8 cellular contexts compared by ENCODE assay signal in the genomic region with DNA sequence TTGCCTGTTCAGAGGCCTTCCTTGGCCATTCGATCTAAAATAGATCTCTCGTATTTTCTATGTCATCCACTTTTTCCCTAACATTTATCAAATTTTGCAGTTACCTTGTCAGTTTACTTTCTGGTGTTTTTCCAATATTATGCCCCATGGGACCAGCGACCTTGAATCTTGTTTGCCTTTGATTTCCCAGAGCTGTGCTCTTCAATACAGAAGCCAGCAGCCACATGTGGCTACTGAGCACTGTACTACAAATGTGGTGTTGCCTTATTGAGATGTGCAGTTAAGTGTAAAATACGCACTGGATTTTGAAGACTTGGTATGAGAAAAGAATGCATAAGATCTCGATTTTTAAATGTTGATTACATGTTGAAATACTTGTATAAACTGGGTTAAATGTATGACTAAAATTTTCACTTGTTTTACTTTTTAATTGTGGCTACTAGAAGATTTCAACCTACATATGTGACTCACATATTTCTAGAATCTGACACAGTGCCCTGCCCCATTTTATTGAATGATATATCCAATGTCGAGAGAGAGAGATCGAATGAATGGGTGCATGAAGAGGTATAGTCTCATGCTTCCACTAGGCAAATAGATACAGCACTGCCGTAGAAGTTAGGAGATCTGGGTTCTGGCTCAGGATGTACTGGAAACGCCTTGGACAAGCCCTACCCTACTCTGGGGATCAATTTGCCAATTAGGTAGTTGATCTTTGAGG. TPM values are rescaled to one million over a fixed set of nuclear protein-coding genes. Genes with fewer than 3 reads are reported as not detected.
DNase-seq lines count a peak whose midpoint lies in the region; ATAC-seq and TF ChIP-seq lines count a peak whose summit lies in the region.

No MANE protein-coding gene starts in this region.

- H3K79me2 ChIP-seq in Loucy (ENCODE audit: insufficient read depth, low read length): peaks cover 45% of the 10 kb centered on the region

- peak overlapping the region; percentile 95 for H2AFZ ChIP-seq in Loucy (ENCODE audit: low read length)

- peak overlapping the region; percentile 92 for H3K4me3 ChIP-seq in Loucy (ENCODE audit: low read length, poor library complexity, severe bottlenecking)
- peak overlapping the region; percentile 96 to 97 for H3K4me3 ChIP-seq in duodenal mucosa (ENCODE audit: low read depth in 1 of 2, low read length in 2 of 2)

- H3K9me2 ChIP-seq in Loucy (replicated peaks; ENCODE audit: low read depth, low read length): no peaks in the 10 kb centered on the region

- TF ChIP-seq CTCF in Loucy (conservative IDR thresholded peaks at IDR 0.05; ENCODE audit: low read length): no peak

- H3K9ac ChIP-seq in Loucy (ENCODE audit: low read depth, low read length, poor library complexity, severe bottlenecking): peak overlapping the region; percentile 83
- peak overlapping the region; percentile 84 to 88 for H3K9ac ChIP-seq in duodenal mucosa (ENCODE audit: low read depth in 1 of 2, low read length in 2 of 2)

- H3K9me3 ChIP-seq in Loucy (ENCODE audit: insufficient read depth, low read depth, low read length) (no peaks in the 10 kb centered on the region), duodenal mucosa (ENCODE audit: control insufficient read depth in 1 of 2, low read length in 2 of 2) (no peaks in the 10 kb centered on the region)

- peak overlapping the region; percentile 90 for H3K4me2 ChIP-seq in Loucy (ENCODE audit: low read depth, low read length, poor library complexity, severe bottlenecking)

- H3K4me1 ChIP-seq in Loucy (ENCODE audit: insufficient read depth, low read length, poor library complexity, severe bottlenecking) (peaks cover 16% of the 10 kb centered on the region), duodenal mucosa (ENCODE audit: control insufficient read depth in 1 of 2, insufficient read depth in 2 of 2, low read length in 2 of 2) (peaks cover 18 to 20% of the 10 kb centered on the region in 2 donors)

- peak; percentile 6 for ATAC-seq in GM18873 (IDR thresholded peaks at IDR 0.05; ENCODE audit: low FRiP score, unreplicated experiment)
- ATAC-seq in natural killer cell treated with Interleukin-12 subunit alpha and Interleukin-12 subunit beta and Interleukin-15 and Interleukin-18, amount 100 ng/mL, for 72 hours: peak in 1 of 2 donors; percentile 8
- ATAC-seq in HG03039 (IDR thresholded peaks at IDR 0.05; ENCODE audit: unreplicated experiment): no peak

- no peaks in the 10 kb centered on the region for H3K36me3 Mint-ChIP-seq in natural killer cell treated with Interleukin-12 subunit alpha and Interleukin-12 subunit beta and Interleukin-15 and Interleukin-18, amount 100 ng/mL, for 72 hours

- H3K36me3 ChIP-seq in Loucy (ENCODE audit: insufficient read depth, low read length) (peaks cover 4% of the 10 kb centered on the region; the same call in 1 of the 2 replicates), duodenal mucosa (ENCODE audit: control insufficient read depth in 1 of 2, insufficient read depth in 2 of 2, low read length in 2 of 2) (peaks cover 0 to 18% of the 10 kb centered on the region in 2 donors)

- no peak for DNase-seq in natural killer cell treated with Interleukin-12 subunit alpha and Interleukin-12 subunit beta and Interleukin-15 and Interleukin-18, amount 100 ng/mL, for 72 hours (ENCODE audit: low spot score)
- DNase-seq in NAMALWA (ENCODE audit: low spot score) (no peak), GM19240 (ENCODE audit: insufficient read length, low spot score) (no peak), NCI-H2029 (lab: John Stamatoyannopoulos, UW) (no peak)

- H3K9me3 Mint-ChIP-seq in natural killer cell treated with Interleukin-12 subunit alpha and Interleukin-12 subunit beta and Interleukin-15 and Interleukin-18, amount 100 ng/mL, for 72 hours: no peaks in the 10 kb centered on the region

- H3K27me3 ChIP-seq in Loucy (ENCODE audit: insufficient read depth, low read length, poor library complexity, severe bottlenecking): no peaks in the 10 kb centered on the region
- H3K27me3 ChIP-seq in duodenal mucosa (ENCODE audit: control insufficient read depth in 1 of 2, insufficient read depth in 2 of 2, low read length in 2 of 2): no peaks in the 10 kb centered on the region

- H3F3A ChIP-seq in Loucy (ENCODE audit: low read depth): no peaks in the 10 kb centered on the region

- peak overlapping the region; percentile 96 to 97 for H3K27ac Mint-ChIP-seq in natural killer cell treated with Interleukin-12 subunit alpha and Interleukin-12 subunit beta and Interleukin-15 and Interleukin-18, amount 100 ng/mL, for 72 hours

- peaks cover 7 to 13% of the 10 kb centered on the region in 2 donors for H3K27me3 Mint-ChIP-seq in natural killer cell treated with Interleukin-12 subunit alpha and Interleukin-12 subunit beta and Interleukin-15 and Interleukin-18, amount 100 ng/mL, for 72 hours

- peaks cover 18 to 20% of the 10 kb centered on the region in 2 donors for H3K4me1 Mint-ChIP-seq in natural killer cell treated with Interleukin-12 subunit alpha and Interleukin-12 subunit beta and Interleukin-15 and Interleukin-18, amount 100 ng/mL, for 72 hours (ENCODE audit: low read depth in 2 of 2)

- peak overlapping the region; percentile 53 for H3K27ac ChIP-seq in duodenal mucosa (ENCODE audit: low read depth, low read length)

- peak overlapping the region; percentile 92 for H3K4me3 Mint-ChIP-seq in natural killer cell treated with Interleukin-12 subunit alpha and Interleukin-12 subunit beta and Interleukin-15 and Interleukin-18, amount 100 ng/mL, for 72 hours

- peaks cover 12% of the 10 kb centered on the region for H4K20me1 ChIP-seq in Loucy (ENCODE audit: insufficient read depth, low read length, poor library complexity, severe bottlenecking)

RNA-seq across cellular contexts. Expression of gene PSME3, which starts 0.8 kb away (rescaled TPM):
- 100 to 1,000 TPM; 152 to 251 TPM for total RNA-seq in natural killer cell treated with Interleukin-12 subunit alpha and Interleukin-12 subunit beta and Interleukin-15 and Interleukin-18, amount 100 ng/mL, for 72 hours

RNA-seq across cellular contexts. Expression of gene BECN1, which starts 8.3 kb away (rescaled TPM):
- 100 to 1,000 TPM; 106 to 134 TPM for total RNA-seq in natural killer cell treated with Interleukin-12 subunit alpha and Interleukin-12 subunit beta and Interleukin-15 and Interleukin-18, amount 100 ng/mL, for 72 hours

RNA-seq across cellular contexts. Expression of gene AOC2, which starts 12.0 kb away (rescaled TPM):
- total RNA-seq in natural killer cell treated with Interleukin-12 subunit alpha and Interleukin-12 subunit beta and Interleukin-15 and Interleukin-18, amount 100 ng/mL, for 72 hours: 1 to 10 TPM; 3.5 to 5.3 TPM

RNA-seq across cellular contexts. Expression of gene AOC3, which starts 18.6 kb away (rescaled TPM):
- 1 to 10 TPM; 1.8 to 2.7 TPM for total RNA-seq in natural killer cell treated with Interleukin-12 subunit alpha and Interleukin-12 subunit beta and Interleukin-15 and Interleukin-18, amount 100 ng/mL, for 72 hours

RNA-seq across cellular contexts. Expression of gene CNTD1, which starts 33.7 kb away (rescaled TPM):
- total RNA-seq in natural killer cell treated with Interleukin-12 subunit alpha and Interleukin-12 subunit beta and Interleukin-15 and Interleukin-18, amount 100 ng/mL, for 72 hours: not detected
